Comparison of ENCODE assay signal across 1 cellular context in genomic region chr22:41446639-41447434, GRCh38.
TF ChIP-seq lines count a peak whose summit lies in the region.

A gene with protein sequence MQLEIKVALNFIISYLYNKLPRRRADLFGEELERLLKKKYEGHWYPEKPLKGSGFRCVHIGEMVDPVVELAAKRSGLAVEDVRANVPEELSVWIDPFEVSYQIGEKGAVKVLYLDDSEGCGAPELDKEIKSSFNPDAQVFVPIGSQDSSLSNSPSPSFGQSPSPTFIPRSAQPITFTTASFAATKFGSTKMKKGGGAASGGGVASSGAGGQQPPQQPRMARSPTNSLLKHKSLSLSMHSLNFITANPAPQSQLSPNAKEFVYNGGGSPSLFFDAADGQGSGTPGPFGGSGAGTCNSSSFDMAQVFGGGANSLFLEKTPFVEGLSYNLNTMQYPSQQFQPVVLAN (minus strand): TSS chr22:41446801. CDS start chr22:41437345, 9,456 bp downstream.

TF ChIP-seq in HepG2, 621 proteins besides CTCF, POLR2A, EP300 and RAD21 (continued from another document and continues in another):
- TF ChIP-seq, protein P1, sequence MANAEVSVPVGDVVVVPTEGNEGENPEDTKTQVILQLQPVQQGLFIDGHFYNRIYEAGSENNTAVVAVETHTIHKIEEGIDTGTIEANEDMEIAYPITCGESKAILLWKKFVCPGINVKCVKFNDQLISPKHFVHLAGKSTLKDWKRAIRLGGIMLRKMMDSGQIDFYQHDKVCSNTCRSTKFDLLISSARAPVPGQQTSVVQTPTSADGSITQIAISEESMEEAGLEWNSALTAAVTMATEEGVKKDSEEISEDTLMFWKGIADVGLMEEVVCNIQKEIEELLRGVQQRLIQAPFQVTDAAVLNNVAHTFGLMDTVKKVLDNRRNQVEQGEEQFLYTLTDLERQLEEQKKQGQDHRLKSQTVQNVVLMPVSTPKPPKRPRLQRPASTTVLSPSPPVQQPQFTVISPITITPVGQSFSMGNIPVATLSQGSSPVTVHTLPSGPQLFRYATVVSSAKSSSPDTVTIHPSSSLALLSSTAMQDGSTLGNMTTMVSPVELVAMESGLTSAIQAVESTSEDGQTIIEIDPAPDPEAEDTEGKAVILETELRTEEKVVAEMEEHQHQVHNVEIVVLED (CRISPR knock-in tag; IDR thresholded peaks at IDR 0.05; ENCODE audit: borderline replicate concordance) = peak; percentile 87
- TF ChIP-seq ZNF629 (CRISPR knock-in tag; conservative IDR thresholded peaks at IDR 0.05) (peak; percentile 26; the same call in 1 of the 2 replicates), U2AF2 (IDR thresholded peaks at IDR 0.05; ENCODE audit: low read depth, low read length) (0 out of 2 replicates have a peak, but pooled peaks have one; percentile 89), SP1 (IDR thresholded peaks at IDR 0.05) (0 out of 2 replicates have a peak, but pooled peaks have one; percentile 75), SP1 (CRISPR knock-in tag; IDR thresholded peaks at IDR 0.05) (peak; percentile 100), HOXA5 (CRISPR knock-in tag; IDR thresholded peaks at IDR 0.05) (peak; percentile 98), ZNF142 (CRISPR knock-in tag; IDR thresholded peaks at IDR 0.05) (peak; percentile 85), ZNF343 (CRISPR knock-in tag; IDR thresholded peaks at IDR 0.05) (peak; percentile 80; the same call in 1 of the 2 replicates), TBX3 (IDR thresholded peaks at IDR 0.05; ENCODE audit: borderline replicate concordance) (peak; percentile 54), ZNF572 (CRISPR knock-in tag; IDR thresholded peaks at IDR 0.05) (peak; percentile 83; the same call in 1 of the 2 replicates), THAP9 (CRISPR knock-in tag; IDR thresholded peaks at IDR 0.05; ENCODE audit: borderline replicate concordance) (peak; percentile 71; the same call in 1 of the 2 replicates), KDM3A (CRISPR knock-in tag; IDR thresholded peaks at IDR 0.05; ENCODE audit: low read depth) (peak; percentile 90), MTA3 (CRISPR knock-in tag; IDR thresholded peaks at IDR 0.05) (no peak), ZNF121 (CRISPR knock-in tag; IDR thresholded peaks at IDR 0.05) (peak; percentile 61), SSRP1 (CRISPR knock-in tag; IDR thresholded peaks at IDR 0.05) (peak; percentile 96; the same call in 1 of the 2 replicates), ZNF337 (CRISPR knock-in tag; IDR thresholded peaks at IDR 0.05; ENCODE audit: borderline replicate concordance, low read depth) (no peak), PPARG (CRISPR knock-in tag; conservative IDR thresholded peaks at IDR 0.05) (peak; percentile 73), POGK (CRISPR knock-in tag; conservative IDR thresholded peaks at IDR 0.05) (peak; percentile 97), ZNF235 (CRISPR knock-in tag; IDR thresholded peaks at IDR 0.05; ENCODE audit: borderline replicate concordance) (no peak), RFXAP (CRISPR knock-in tag; IDR thresholded peaks at IDR 0.05; ENCODE audit: borderline replicate concordance) (peak; percentile 99), ZFP82 (CRISPR knock-in tag; IDR thresholded peaks at IDR 0.05; ENCODE audit: borderline replicate concordance) (peak; percentile 64; the same call in 1 of the 2 replicates), FOXP4 (CRISPR knock-in tag; IDR thresholded peaks at IDR 0.05) (no peak; the same call in 1 of the 2 replicates), RELA (CRISPR knock-in tag; IDR thresholded peaks at IDR 0.05) (no peak), ZNF792 (CRISPR knock-in tag; IDR thresholded peaks at IDR 0.05) (peak; percentile 97), MAF1 (CRISPR knock-in tag; IDR thresholded peaks at IDR 0.05; ENCODE audit: borderline replicate concordance) (peak; percentile 93), ZNF670 (CRISPR knock-in tag; IDR thresholded peaks at IDR 0.05; ENCODE audit: borderline replicate concordance) (peak; percentile 86; the same call in 1 of the 2 replicates), POGZ (CRISPR knock-in tag; IDR thresholded peaks at IDR 0.05) (peak; percentile 84), ELF1 (CRISPR knock-in tag; IDR thresholded peaks at IDR 0.05) (peak; percentile 70), SIN3B (IDR thresholded peaks at IDR 0.05; ENCODE audit: low read length) (peak; percentile 82; the same call in 1 of the 2 replicates)
- TF ChIP-seq, protein P2, sequence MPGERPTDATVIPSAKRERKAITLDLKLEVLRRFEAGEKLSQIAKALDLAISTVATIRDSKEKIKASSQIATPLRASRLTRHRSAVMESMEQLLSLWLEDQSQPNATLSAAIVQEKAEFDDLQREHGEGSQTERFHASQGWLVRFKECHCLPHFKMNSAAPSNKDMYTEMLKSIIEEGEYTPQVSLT (CRISPR knock-in tag; IDR thresholded peaks at IDR 0.05; ENCODE audit: borderline replicate concordance, low read depth) = peak; percentile 95; the same call in 1 of the 2 replicates
- TF ChIP-seq, protein P3, sequence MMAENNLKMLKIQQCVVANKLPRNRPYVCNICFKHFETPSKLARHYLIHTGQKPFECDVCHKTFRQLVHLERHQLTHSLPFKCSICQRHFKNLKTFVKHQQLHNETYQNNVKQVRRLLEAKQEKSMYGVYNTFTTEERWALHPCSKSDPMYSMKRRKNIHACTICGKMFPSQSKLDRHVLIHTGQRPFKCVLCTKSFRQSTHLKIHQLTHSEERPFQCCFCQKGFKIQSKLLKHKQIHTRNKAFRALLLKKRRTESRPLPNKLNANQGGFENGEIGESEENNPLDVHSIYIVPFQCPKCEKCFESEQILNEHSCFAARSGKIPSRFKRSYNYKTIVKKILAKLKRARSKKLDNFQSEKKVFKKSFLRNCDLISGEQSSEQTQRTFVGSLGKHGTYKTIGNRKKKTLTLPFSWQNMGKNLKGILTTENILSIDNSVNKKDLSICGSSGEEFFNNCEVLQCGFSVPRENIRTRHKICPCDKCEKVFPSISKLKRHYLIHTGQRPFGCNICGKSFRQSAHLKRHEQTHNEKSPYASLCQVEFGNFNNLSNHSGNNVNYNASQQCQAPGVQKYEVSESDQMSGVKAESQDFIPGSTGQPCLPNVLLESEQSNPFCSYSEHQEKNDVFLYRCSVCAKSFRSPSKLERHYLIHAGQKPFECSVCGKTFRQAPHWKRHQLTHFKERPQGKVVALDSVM (CRISPR knock-in tag; IDR thresholded peaks at IDR 0.05) = peak; percentile 76
- TF ChIP-seq, protein P4, sequence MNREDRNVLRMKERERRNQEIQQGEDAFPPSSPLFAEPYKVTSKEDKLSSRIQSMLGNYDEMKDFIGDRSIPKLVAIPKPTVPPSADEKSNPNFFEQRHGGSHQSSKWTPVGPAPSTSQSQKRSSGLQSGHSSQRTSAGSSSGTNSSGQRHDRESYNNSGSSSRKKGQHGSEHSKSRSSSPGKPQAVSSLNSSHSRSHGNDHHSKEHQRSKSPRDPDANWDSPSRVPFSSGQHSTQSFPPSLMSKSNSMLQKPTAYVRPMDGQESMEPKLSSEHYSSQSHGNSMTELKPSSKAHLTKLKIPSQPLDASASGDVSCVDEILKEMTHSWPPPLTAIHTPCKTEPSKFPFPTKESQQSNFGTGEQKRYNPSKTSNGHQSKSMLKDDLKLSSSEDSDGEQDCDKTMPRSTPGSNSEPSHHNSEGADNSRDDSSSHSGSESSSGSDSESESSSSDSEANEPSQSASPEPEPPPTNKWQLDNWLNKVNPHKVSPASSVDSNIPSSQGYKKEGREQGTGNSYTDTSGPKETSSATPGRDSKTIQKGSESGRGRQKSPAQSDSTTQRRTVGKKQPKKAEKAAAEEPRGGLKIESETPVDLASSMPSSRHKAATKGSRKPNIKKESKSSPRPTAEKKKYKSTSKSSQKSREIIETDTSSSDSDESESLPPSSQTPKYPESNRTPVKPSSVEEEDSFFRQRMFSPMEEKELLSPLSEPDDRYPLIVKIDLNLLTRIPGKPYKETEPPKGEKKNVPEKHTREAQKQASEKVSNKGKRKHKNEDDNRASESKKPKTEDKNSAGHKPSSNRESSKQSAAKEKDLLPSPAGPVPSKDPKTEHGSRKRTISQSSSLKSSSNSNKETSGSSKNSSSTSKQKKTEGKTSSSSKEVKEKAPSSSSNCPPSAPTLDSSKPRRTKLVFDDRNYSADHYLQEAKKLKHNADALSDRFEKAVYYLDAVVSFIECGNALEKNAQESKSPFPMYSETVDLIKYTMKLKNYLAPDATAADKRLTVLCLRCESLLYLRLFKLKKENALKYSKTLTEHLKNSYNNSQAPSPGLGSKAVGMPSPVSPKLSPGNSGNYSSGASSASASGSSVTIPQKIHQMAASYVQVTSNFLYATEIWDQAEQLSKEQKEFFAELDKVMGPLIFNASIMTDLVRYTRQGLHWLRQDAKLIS (CRISPR knock-in tag; IDR thresholded peaks at IDR 0.05) = peak; percentile 96
- TF ChIP-seq, protein P5, sequence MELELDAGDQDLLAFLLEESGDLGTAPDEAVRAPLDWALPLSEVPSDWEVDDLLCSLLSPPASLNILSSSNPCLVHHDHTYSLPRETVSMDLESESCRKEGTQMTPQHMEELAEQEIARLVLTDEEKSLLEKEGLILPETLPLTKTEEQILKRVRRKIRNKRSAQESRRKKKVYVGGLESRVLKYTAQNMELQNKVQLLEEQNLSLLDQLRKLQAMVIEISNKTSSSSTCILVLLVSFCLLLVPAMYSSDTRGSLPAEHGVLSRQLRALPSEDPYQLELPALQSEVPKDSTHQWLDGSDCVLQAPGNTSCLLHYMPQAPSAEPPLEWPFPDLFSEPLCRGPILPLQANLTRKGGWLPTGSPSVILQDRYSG (CRISPR knock-in tag; IDR thresholded peaks at IDR 0.05) = peak; percentile 75; the same call in 1 of the 2 replicates
